Comparison of ENCODE assay signal across 10 cellular contexts in genomic region chr22:20965104-20965887, GRCh38. TPM values are rescaled to one million over a fixed set of nuclear protein-coding genes. Genes with fewer than 3 reads are reported as not detected.
DNase-seq lines count a peak whose midpoint lies in the region; ATAC-seq, FAIRE-seq and TF ChIP-seq lines count a peak whose summit lies in the region.
"Had no signal": no experiment of that assay in that cellular context is flagged by ENCODE, and none has a peak within 500 bp of the region (broad histone marks: within the 10 kb centered on the region; RNA-seq: fewer than 3 reads in every experiment).

No MANE protein-coding gene starts in this region.

- no peak overlapping the region for H2BK20ac ChIP-seq in IMR-90 (ENCODE audit: low read depth, low read length)

- H3K9ac ChIP-seq in IMR-90 (ENCODE audit: low read depth, low read length) (no peak overlapping the region), endothelial cell of umbilical vein (replicated peaks; ENCODE audit: extremely low read depth, insufficient read depth, low read length) (no peak overlapping the region), neural cell (ENCODE audit: low read length) (no peak overlapping the region)

- in situ Hi-C loops in IMR-90 (cut with MboI; ENCODE audit: low sequenced_read_pairs): no loop called here

- WGBS in IMR-90 (ENCODE audit: extremely low coverage in 2 of 2, insufficient read length in 1 of 2), 2 experiments: 26% methylated on average over 10 of the region's 65 CpGs; no CpG with 5 or more reads in 1 of the 2 experiments

- H2BK5ac ChIP-seq in IMR-90 (ENCODE audit: low read depth, low read length, poor library complexity, severe bottlenecking): no peak overlapping the region

- H3K4ac ChIP-seq in IMR-90 (ENCODE audit: low read depth, low read length): no peak overlapping the region

- H3K9me2 ChIP-seq in neural cell (ENCODE audit: insufficient read depth, low read length): no peaks in the 10 kb centered on the region

- H3K9me1 ChIP-seq in IMR-90 (ENCODE audit: insufficient read depth, low read length) (no peaks in the 10 kb centered on the region), endothelial cell of umbilical vein (replicated peaks; ENCODE audit: control insufficient read depth, extremely low read depth, insufficient read depth, low read length) (no peaks in the 10 kb centered on the region)

- H3K4me1 Mint-ChIP-seq in type B pancreatic cell (ENCODE audit: unreplicated experiment): peaks cover 9% of the 10 kb centered on the region

- no peak overlapping the region for H2AK5ac ChIP-seq in IMR-90 (ENCODE audit: low read depth, low read length)

- no peaks in the 10 kb centered on the region for H3F3A ChIP-seq in neural cell (ENCODE audit: insufficient read depth, low read length, poor library complexity, severe bottlenecking)

- no peak overlapping the region for H4K5ac ChIP-seq in IMR-90 (ENCODE audit: low read depth, low read length)

- H3K14ac ChIP-seq in IMR-90 (replicated peaks; ENCODE audit: low read depth, low read length): no peak overlapping the region

- no peak for FAIRE-seq in endothelial cell of umbilical vein (lab: Jason Lieb, UNC)

- no peaks in the 10 kb centered on the region for H3K36me3 Mint-ChIP-seq in type B pancreatic cell

- H3K9me3 Mint-ChIP-seq in type B pancreatic cell: no peaks in the 10 kb centered on the region

- no peak overlapping the region for H4K8ac ChIP-seq in IMR-90 (ENCODE audit: low read depth in 2 of 2, low read length in 2 of 2)

- ATAC-seq in IMR-90 (ENCODE audit: low read depth): no peak; the same call in none of the 2 replicates

- H3K18ac ChIP-seq in IMR-90 (ENCODE audit: low read depth, low read length): no peak overlapping the region

- H3K36me3 ChIP-seq in A673 (ENCODE audit: insufficient read depth, low read length, poor library complexity, severe bottlenecking) (no peaks in the 10 kb centered on the region), IMR-90 (ENCODE audit: control insufficient read depth, insufficient read depth, low read length) (no peaks in the 10 kb centered on the region), endothelial cell of umbilical vein (ENCODE audit: control insufficient read depth in 2 of 2, extremely low read depth in 1 of 2, insufficient read depth in 2 of 2, low read length in 2 of 2) (no peaks in the 10 kb centered on the region), neural cell (ENCODE audit: insufficient read depth, low read length) (no peaks in the 10 kb centered on the region)

- peak overlapping the region; percentile 59; the same call in 1 of the 2 replicates for H3K4me2 ChIP-seq in IMR-90 (ENCODE audit: low read depth, low read length)
- peak overlapping the region; percentile 46 for H3K4me2 ChIP-seq in endothelial cell of umbilical vein (ENCODE audit: insufficient read depth, low read length)
- no peak overlapping the region for H3K4me2 ChIP-seq in neural cell (ENCODE audit: low read length)

- H3K27me3 ChIP-seq in A673 (replicated peaks; ENCODE audit: insufficient read depth, low read depth, low read length, poor library complexity) (peaks cover 4% of the 10 kb centered on the region), IMR-90 (ENCODE audit: control insufficient read depth, insufficient read depth, low read length) (peaks cover 41% of the 10 kb centered on the region), endothelial cell of umbilical vein (ENCODE audit: control insufficient read depth in 2 of 2, insufficient read depth in 2 of 2, low read length in 2 of 2) (peaks cover 4 to 18% of the 10 kb centered on the region in 2 experiments), neural cell (ENCODE audit: insufficient read depth, low read depth, low read length) (peaks cover 20% of the 10 kb centered on the region)

- DNase-seq in A673 (ENCODE audit: low spot score) (no peak), IMR-90 (no peak), endothelial cell of umbilical vein (ENCODE audit: low read depth, low spot score) (no peak), cerebellar nuclear complex (lab: John Stamatoyannopoulos, UW) (no peak), SKM-1 treated with dmso at 0.1 percent for 144 hours (lab: John Stamatoyannopoulos, UW; ENCODE audit: unreplicated experiment) (no peak), type B pancreatic cell (ENCODE audit: extremely low spot score, unreplicated experiment) (no peak)
- no peak for DNase-seq in activated CD8-positive, alpha-beta memory T cell treated with anti-CD3 and anti-CD28 coated beads, Interleukin-2, amount 50 U/mL, for 4 hours
- DNase-seq: activated effector memory CD4-positive, alpha-beta T cell treated with anti-CD3 and anti-CD28 coated beads, Interleukin-2, amount 50 U/mL, for 16 hours; SHP77 treated with DMSO at 0.1 percent for 48 hours had no signal

- no peak overlapping the region for H3K23ac ChIP-seq in IMR-90 (ENCODE audit: low read depth, low read length)

- intact Hi-C loops in A673 (cut with micrococcal nuclease; ENCODE audit: unreplicated experiment): no loop called here
- intact Hi-C loops in IMR-90 (cut with micrococcal nuclease): no loop called here
- intact Hi-C loops in endothelial cell of umbilical vein (cut with micrococcal nuclease): no loop called here

- H3K4me3 ChIP-seq in A673 (ENCODE audit: low read depth, low read length, poor library complexity, severe bottlenecking) (peak overlapping the region; percentile 34), IMR-90 (ENCODE audit: insufficient read depth, low read depth, low read length) (peak overlapping the region; percentile 17; the same call in 1 of the 2 replicates), endothelial cell of umbilical vein (replicated peaks in 1 of 3; ENCODE audit: insufficient read depth in 1 of 3, low read depth in 1 of 3, low read length in 3 of 3) (peak overlapping the region in 1 of 3 experiments; percentile 14), neural cell (ENCODE audit: low read length) (peak overlapping the region; percentile 40)

- H3K27me3 Mint-ChIP-seq in type B pancreatic cell: peaks cover 15% of the 10 kb centered on the region

- H3K79me2 ChIP-seq in endothelial cell of umbilical vein (ENCODE audit: control insufficient read depth, insufficient read depth, low read length): no peaks in the 10 kb centered on the region
- no peaks in the 10 kb centered on the region for H3K79me2 ChIP-seq in neural cell (replicated peaks; ENCODE audit: insufficient read depth, low read length)

- no peak overlapping the region for H4K91ac ChIP-seq in IMR-90 (ENCODE audit: insufficient read depth, low read depth, low read length)

- no peaks in the 10 kb centered on the region for H3K79me1 ChIP-seq in IMR-90 (ENCODE audit: low read depth in 1 of 2, low read length in 2 of 2)

- H2AFZ ChIP-seq in IMR-90 (replicated peaks; ENCODE audit: low read length, poor library complexity) (peak overlapping the region; percentile 43), endothelial cell of umbilical vein (ENCODE audit: low read depth, low read length) (peak overlapping the region; percentile 38), neural cell (ENCODE audit: low read depth, low read length) (no peak overlapping the region)

- no peak overlapping the region for H2BK15ac ChIP-seq in IMR-90 (ENCODE audit: low read depth, low read length)

- BruUV-seq in A673 (replicated peaks; lab: Mats Ljungman, UMichigan) (no TSS peak), IMR-90 (replicated peaks; lab: Mats Ljungman, UMichigan) (no TSS peak), endothelial cell of umbilical vein (replicated peaks; lab: Mats Ljungman, UMichigan) (no TSS peak)

- H3K27ac Mint-ChIP-seq in type B pancreatic cell: no peak overlapping the region

- no peak for TF ChIP-seq RAD21 in IMR-90 (IDR thresholded peaks at IDR 0.05; ENCODE audit: low read length)
- TF ChIP-seq RAD21 in neural cell (conservative IDR thresholded peaks at IDR 0.05): no peak

- CTCF ChIA-PET in A673 (lab: Charles Lee): interaction anchor here (0.6 kb wide), 1 partner anchor 995 kb away, joined by 3 read pairs; no protein-coding TSS in a partner anchor
- CTCF ChIA-PET in IMR-90 (lab: Yijun Ruan, JAX): no interaction called here
- CTCF ChIA-PET in endothelial cell of umbilical vein (lab: Charles Lee): interaction anchor here (1.4 kb wide), 1 partner anchor 9 kb away, joined by 5 read pairs; no protein-coding TSS in a partner anchor

- H3K27ac ChIP-seq in A673 (ENCODE audit: low read depth, low read length, poor library complexity, severe bottlenecking) (no peak overlapping the region), IMR-90 (ENCODE audit: insufficient read depth, low read length) (no peak overlapping the region), endothelial cell of umbilical vein (ENCODE audit: insufficient read depth, low read depth, low read length) (no peak overlapping the region), neural cell (ENCODE audit: low read length) (no peak overlapping the region)

- no peak overlapping the region for H2AK9ac ChIP-seq in IMR-90 (replicated peaks; ENCODE audit: low read depth, low read length, poor library complexity)

- H2BK120ac ChIP-seq in IMR-90 (ENCODE audit: low read depth, low read length): no peak overlapping the region

- no peaks in the 10 kb centered on the region; the same call in 1 of the 2 replicates for H4K20me1 ChIP-seq in IMR-90 (ENCODE audit: insufficient read depth, low read length)
- no peaks in the 10 kb centered on the region for H4K20me1 ChIP-seq in endothelial cell of umbilical vein (replicated peaks; ENCODE audit: control insufficient read depth, extremely low read depth, insufficient read depth, low read length)
- no peaks in the 10 kb centered on the region for H4K20me1 ChIP-seq in neural cell (ENCODE audit: insufficient read depth)

- TF ChIP-seq CTCF in A673 (conservative IDR thresholded peaks at IDR 0.05; ENCODE audit: low read depth, low read length) (no peak), IMR-90 (conservative IDR thresholded peaks at IDR 0.05; ENCODE audit: low read depth, low read length) (no peak), endothelial cell of umbilical vein (IDR thresholded peaks at IDR 0.05; ENCODE audit: extremely low read depth in 1 of 2, insufficient read depth in 1 of 2, low read depth in 1 of 2, low read length in 2 of 2) (no peak), neural cell (IDR thresholded peaks at IDR 0.05; ENCODE audit: poor library complexity, severe bottlenecking) (no peak), type B pancreatic cell (conservative IDR thresholded peaks at IDR 0.05) (no peak)

- POLR2A ChIA-PET in A673 (lab: Charles Lee; ENCODE audit: low non-redundant PET) (no interaction called here), IMR-90 (lab: Charles Lee; ENCODE audit: unreplicated experiment) (no interaction called here), endothelial cell of umbilical vein (lab: Charles Lee) (no interaction called here)

- no peak overlapping the region for H3K56ac ChIP-seq in IMR-90 (ENCODE audit: extremely low read depth, insufficient read depth, low read length)

- H3K4me1 ChIP-seq in A673 (ENCODE audit: insufficient read depth, low read length, poor library complexity, severe bottlenecking) (no peaks in the 10 kb centered on the region), IMR-90 (ENCODE audit: control insufficient read depth, insufficient read depth, low read length) (no peaks in the 10 kb centered on the region), endothelial cell of umbilical vein (ENCODE audit: control insufficient read depth, extremely low read depth, insufficient read depth, low read length) (no peaks in the 10 kb centered on the region)

- no peak overlapping the region for H3K4me3 Mint-ChIP-seq in type B pancreatic cell

- no peak for TF ChIP-seq POLR2A in IMR-90 (IDR thresholded peaks at IDR 0.05; ENCODE audit: low read depth, low read length)
- no peak for TF ChIP-seq POLR2A in endothelial cell of umbilical vein (IDR thresholded peaks at IDR 0.05; ENCODE audit: low read depth, low read length)

- H3K9me3 ChIP-seq in A673 (ENCODE audit: low read depth, low read length, poor library complexity, severe bottlenecking) (no peaks in the 10 kb centered on the region), IMR-90 (ENCODE audit: control insufficient read depth, insufficient read depth, low read length) (no peaks in the 10 kb centered on the region), endothelial cell of umbilical vein (replicated peaks; ENCODE audit: control insufficient read depth, insufficient read depth, low read length) (no peaks in the 10 kb centered on the region), neural cell (ENCODE audit: low read length) (no peaks in the 10 kb centered on the region)

- TF ChIP-seq EP300 in neural cell (conservative IDR thresholded peaks at IDR 0.05; ENCODE audit: poor library complexity, severe bottlenecking): no peak

- dilution Hi-C loops in IMR-90 (cut with HindIII; ENCODE audit: low sequenced_read_pairs, unreplicated experiment) (no loop called here), endothelial cell of umbilical vein (cut with MboI; ENCODE audit: extremely low pct_ligation_motif_present, low sequenced_read_pairs) (no loop called here)

RNA-seq across cellular contexts. Expression of gene AIFM3, which starts 1.8 kb away (rescaled TPM):
- total RNA-seq in A673 (2021) (0.48 TPM in 1 of 2 replicates, not detected in the other), IMR-90 (2012; rRNA removed) (under 0.01 and 0.18 TPM in 2 replicates), endothelial cell of umbilical vein (not detected in 2 replicates), type B pancreatic cell (ENCODE audit: low replicate concordance) (0.69 and 2.6 TPM in 2 replicates)
- polyA plus RNA-seq in IMR-90 (2012; rRNA removed) (0.09 TPM in 2 replicates), endothelial cell of umbilical vein (0.11 and 0.15 TPM in 2 replicates), neural cell (1.1 TPM in 1 of 2 replicates, not detected in the other)
- polyA plus RNA-seq in IMR-90 (2012; cell fraction: cytosol; rRNA removed): 0.20 TPM in 1 of 2 replicates, not detected in the other
- polyA plus RNA-seq in IMR-90 (2012; cell fraction: nucleus; rRNA removed; ENCODE audit: low replicate concordance): 0.83 and 1.3 TPM in 2 replicates
- 0.08 TPM in 2 replicates for polyA plus RNA-seq in endothelial cell of umbilical vein (2011; cell fraction: cytosol; rRNA removed)
- 0.49 and 0.70 TPM in 2 replicates for polyA plus RNA-seq in endothelial cell of umbilical vein (2011; cell fraction: nucleus; rRNA removed)
- 0.32 and 0.42 TPM in 2 replicates for polyA plus RNA-seq in endothelial cell of umbilical vein (2012)
- polyA minus RNA-seq in endothelial cell of umbilical vein (not detected in 2 replicates), neural cell (0.49 TPM in 1 of 2 replicates, not detected in the other)
- polyA minus RNA-seq in endothelial cell of umbilical vein (2011; cell fraction: cytosol; rRNA and poly(A)+ RNA removed): not detected
- not detected in 2 replicates for polyA minus RNA-seq in endothelial cell of umbilical vein (2011; cell fraction: nucleus; rRNA and poly(A)+ RNA removed)

RNA-seq across cellular contexts. Expression of gene LZTR1, which starts 16.8 kb away (rescaled TPM):
- 54.3 and 64.3 TPM in 2 replicates for total RNA-seq in A673 (2021)
- total RNA-seq in IMR-90 (2012; rRNA removed): 19.2 and 22.8 TPM in 2 replicates
- polyA plus RNA-seq in IMR-90 (2012; rRNA removed): 41.3 and 43.8 TPM in 2 replicates
- 11.2 and 23.0 TPM in 2 replicates for polyA plus RNA-seq in IMR-90 (2012; cell fraction: cytosol; rRNA removed)
- 241 and 472 TPM in 2 replicates for polyA plus RNA-seq in IMR-90 (2012; cell fraction: nucleus; rRNA removed; ENCODE audit: low replicate concordance)
- total RNA-seq in endothelial cell of umbilical vein: 60.1 and 86.8 TPM in 2 replicates
- 56.6 and 60.7 TPM in 2 replicates for polyA plus RNA-seq in endothelial cell of umbilical vein
- polyA plus RNA-seq in endothelial cell of umbilical vein (2011; cell fraction: cytosol; rRNA removed): 32.0 and 33.6 TPM in 2 replicates
- polyA plus RNA-seq in endothelial cell of umbilical vein (2011; cell fraction: nucleus; rRNA removed): 361 and 407 TPM in 2 replicates
- polyA plus RNA-seq in endothelial cell of umbilical vein (2012): 42.2 and 53.4 TPM in 2 replicates
- 84.9 and 108 TPM in 2 replicates for polyA minus RNA-seq in endothelial cell of umbilical vein
- polyA minus RNA-seq in endothelial cell of umbilical vein (2011; cell fraction: cytosol; rRNA and poly(A)+ RNA removed): 10.4 TPM
- polyA minus RNA-seq in endothelial cell of umbilical vein (2011; cell fraction: nucleus; rRNA and poly(A)+ RNA removed): 64.3 and 102 TPM in 2 replicates
- 114 and 122 TPM in 2 replicates for polyA plus RNA-seq in neural cell
- 47.1 and 55.8 TPM in 2 replicates for polyA minus RNA-seq in neural cell
- 60.3 and 102 TPM in 2 replicates for total RNA-seq in type B pancreatic cell (ENCODE audit: low replicate concordance)

RNA-seq across cellular contexts. Expression of gene THAP7, which starts 36.6 kb away (rescaled TPM):
- total RNA-seq in A673 (2021): 38.5 TPM in 2 replicates
- total RNA-seq in IMR-90 (2012; rRNA removed): 13.3 and 14.2 TPM in 2 replicates
- polyA plus RNA-seq in IMR-90 (2012; rRNA removed): 19.8 and 23.2 TPM in 2 replicates
- 20.8 and 28.8 TPM in 2 replicates for polyA plus RNA-seq in IMR-90 (2012; cell fraction: cytosol; rRNA removed)
- polyA plus RNA-seq in IMR-90 (2012; cell fraction: nucleus; rRNA removed; ENCODE audit: low replicate concordance): 38.3 and 68.2 TPM in 2 replicates
- total RNA-seq in endothelial cell of umbilical vein: 13.5 and 14.9 TPM in 2 replicates
- polyA plus RNA-seq in endothelial cell of umbilical vein: 24.4 and 33.0 TPM in 2 replicates
- polyA plus RNA-seq in endothelial cell of umbilical vein (2011; cell fraction: cytosol; rRNA removed): 12.7 and 18.7 TPM in 2 replicates
- polyA plus RNA-seq in endothelial cell of umbilical vein (2011; cell fraction: nucleus; rRNA removed): 25.1 and 27.2 TPM in 2 replicates
- 8.0 and 11.0 TPM in 2 replicates for polyA plus RNA-seq in endothelial cell of umbilical vein (2012)
- polyA minus RNA-seq in endothelial cell of umbilical vein: 12.4 and 13.0 TPM in 2 replicates
- 18.0 TPM for polyA minus RNA-seq in endothelial cell of umbilical vein (2011; cell fraction: cytosol; rRNA and poly(A)+ RNA removed)
- polyA minus RNA-seq in endothelial cell of umbilical vein (2011; cell fraction: nucleus; rRNA and poly(A)+ RNA removed): 14.9 and 21.5 TPM in 2 replicates
- 28.7 and 47.4 TPM in 2 replicates for polyA plus RNA-seq in neural cell
- 27.8 and 36.8 TPM in 2 replicates for polyA minus RNA-seq in neural cell
- 16.9 and 26.4 TPM in 2 replicates for total RNA-seq in type B pancreatic cell (ENCODE audit: low replicate concordance)

RNA-seq across cellular contexts. Expression of gene CRKL, which starts 48.1 kb away (rescaled TPM):
- total RNA-seq in A673 (2021) (79.0 and 82.5 TPM in 2 replicates), IMR-90 (2012; rRNA removed) (35.5 and 35.8 TPM in 2 replicates), endothelial cell of umbilical vein (47.1 and 50.6 TPM in 2 replicates), type B pancreatic cell (ENCODE audit: low replicate concordance) (64.9 and 78.1 TPM in 2 replicates)
- polyA plus RNA-seq in IMR-90 (2012; rRNA removed) (18.7 and 20.6 TPM in 2 replicates), endothelial cell of umbilical vein (15.4 and 18.0 TPM in 2 replicates), neural cell (46.8 and 50.2 TPM in 2 replicates)
- 10.2 and 12.1 TPM in 2 replicates for polyA plus RNA-seq in IMR-90 (2012; cell fraction: cytosol; rRNA removed)
- 8.6 and 11.6 TPM in 2 replicates for polyA plus RNA-seq in IMR-90 (2012; cell fraction: nucleus; rRNA removed; ENCODE audit: low replicate concordance)
- 17.3 and 19.3 TPM in 2 replicates for polyA plus RNA-seq in endothelial cell of umbilical vein (2011; cell fraction: cytosol; rRNA removed)
- 11.4 and 13.5 TPM in 2 replicates for polyA plus RNA-seq in endothelial cell of umbilical vein (2011; cell fraction: nucleus; rRNA removed)
- polyA plus RNA-seq in endothelial cell of umbilical vein (2012): 20.8 and 27.2 TPM in 2 replicates
- polyA minus RNA-seq in endothelial cell of umbilical vein (37.3 and 43.3 TPM in 2 replicates), neural cell (91.9 and 102 TPM in 2 replicates)
- 12.2 TPM for polyA minus RNA-seq in endothelial cell of umbilical vein (2011; cell fraction: cytosol; rRNA and poly(A)+ RNA removed)
- polyA minus RNA-seq in endothelial cell of umbilical vein (2011; cell fraction: nucleus; rRNA and poly(A)+ RNA removed): 13.4 and 14.8 TPM in 2 replicates

RNA-seq across cellular contexts. Expression of gene P2RX6, which starts 49.7 kb away (rescaled TPM):
- 0.39 and 0.43 TPM in 2 replicates for total RNA-seq in A673 (2021)
- 0.56 and 0.90 TPM in 2 replicates for total RNA-seq in IMR-90 (2012; rRNA removed)
- polyA plus RNA-seq in IMR-90 (2012; rRNA removed): 1.4 and 1.6 TPM in 2 replicates
- polyA plus RNA-seq in IMR-90 (2012; cell fraction: cytosol; rRNA removed): 1.0 and 1.2 TPM in 2 replicates
- 16.1 and 24.8 TPM in 2 replicates for polyA plus RNA-seq in IMR-90 (2012; cell fraction: nucleus; rRNA removed; ENCODE audit: low replicate concordance)
- total RNA-seq in endothelial cell of umbilical vein: not detected in 2 replicates
- 0.06 TPM in 1 of 2 replicates, not detected in the other for polyA plus RNA-seq in endothelial cell of umbilical vein
- polyA plus RNA-seq in endothelial cell of umbilical vein (2011; cell fraction: cytosol; rRNA removed): 0.04 TPM in 1 of 2 replicates, not detected in the other
- polyA plus RNA-seq in endothelial cell of umbilical vein (2011; cell fraction: nucleus; rRNA removed): 0.20 and 0.21 TPM in 2 replicates
- polyA plus RNA-seq in endothelial cell of umbilical vein (2012): 0.07 TPM in 1 of 2 replicates, not detected in the other
- polyA minus RNA-seq in endothelial cell of umbilical vein: 0.19 and 0.28 TPM in 2 replicates
- 1.0 TPM for polyA minus RNA-seq in endothelial cell of umbilical vein (2011; cell fraction: cytosol; rRNA and poly(A)+ RNA removed)
- not detected in 2 replicates for polyA minus RNA-seq in endothelial cell of umbilical vein (2011; cell fraction: nucleus; rRNA and poly(A)+ RNA removed)
- 0.17 and 0.48 TPM in 2 replicates for polyA plus RNA-seq in neural cell
- polyA minus RNA-seq in neural cell: not detected in 2 replicates
- 0.71 and 2.8 TPM in 2 replicates for total RNA-seq in type B pancreatic cell (ENCODE audit: low replicate concordance)
